26 cellular contexts compared by ENCODE assay signal in the genomic region with DNA sequence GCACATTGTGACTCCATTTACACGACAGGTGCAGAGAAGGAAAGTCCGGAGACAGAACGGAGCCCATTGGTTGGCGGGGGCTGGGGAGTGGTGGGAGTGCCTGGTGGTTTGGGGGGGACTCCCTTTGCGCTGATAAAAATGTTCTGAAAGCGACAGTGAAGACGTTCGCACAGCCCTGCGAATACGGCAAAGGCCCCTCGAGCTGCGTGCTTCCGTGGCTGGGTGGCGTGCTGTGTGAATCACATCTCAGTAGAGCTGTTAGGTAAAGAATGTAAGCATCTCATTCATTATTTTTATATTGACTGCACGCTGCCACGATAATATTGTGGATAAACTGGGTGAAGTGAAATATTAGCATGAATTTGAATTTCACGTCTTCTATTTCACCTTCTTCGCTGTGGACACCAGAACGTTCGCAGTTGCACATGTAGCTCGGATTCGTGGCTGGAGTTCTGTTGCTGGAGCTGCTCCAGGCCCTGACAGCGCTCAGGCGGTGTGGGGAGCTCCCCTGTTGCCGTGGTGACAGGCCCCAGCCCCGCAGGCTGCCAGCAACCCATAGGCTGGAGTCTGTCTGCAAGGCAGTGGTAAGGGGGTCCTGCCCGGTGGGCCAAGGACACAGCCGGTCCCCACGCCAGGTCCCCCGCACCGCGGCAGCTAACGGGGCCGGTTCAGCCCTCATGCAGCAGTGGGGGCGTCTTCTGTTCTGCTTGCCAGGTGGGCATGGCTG. TPM values are rescaled to one million over a fixed set of nuclear protein-coding genes. Genes with fewer than 3 reads are reported as not detected.
DNase-seq lines count a peak whose midpoint lies in the region; ATAC-seq and TF ChIP-seq lines count a peak whose summit lies in the region.
"Had no signal": no experiment of that assay in that cellular context is flagged by ENCODE, and none has a peak within 500 bp of the region (broad histone marks: within the 10 kb centered on the region; RNA-seq: fewer than 3 reads in every experiment).

No MANE protein-coding gene starts in this region.

- TF ChIP-seq CTCF in dorsolateral prefrontal cortex (IDR thresholded peaks at IDR 0.05 in 54 of 56, conservative IDR thresholded peaks at IDR 0.05 in 2 of 56; ENCODE audit: low read depth in 1 of 56, partially characterized antibody in 56 of 56), result no peak
- TF ChIP-seq CTCF in nephron progenitor cell (IDR thresholded peaks at IDR 0.05), result no peak
- TF ChIP-seq CTCF in osteoblast (IDR thresholded peaks at IDR 0.05; ENCODE audit: extremely low read depth, low read depth, low read length), result no peak

- H3K79me2 ChIP-seq in osteoblast (ENCODE audit: insufficient read depth, low read length), result no peaks in the 10 kb centered on the region

- DNase-seq in NT2/D1 (ENCODE audit: low read depth, low spot score), result no peak
- DNase-seq in dorsolateral prefrontal cortex, result peak; percentile 65 to 90 (median 85)
- DNase-seq in nephron progenitor cell, result peak; percentile 60
- peak; percentile 82 for DNase-seq in superior temporal gyrus (ENCODE audit: extremely low spot score)
- DNase-seq in osteoblast (ENCODE audit: insufficient read length, low spot score, missing footprints), result no peak
- DNase-seq: activated CD4-positive, alpha-beta T cell treated with anti-CD3 and anti-CD28 coated beads for 36 hours; activated effector memory CD4-positive, alpha-beta T cell treated with anti-CD3 and anti-CD28 coated beads, Interleukin-2, amount 50 U/mL, for 16 hours; activated naive CD8-positive, alpha-beta T cell treated with anti-CD3 and anti-CD28 coated beads, Interleukin-2, amount 50 U/mL, for 24 hours; CD4-positive, alpha-beta T cell; DMS153; esophagus squamous epithelium; GM23248; HFFc6; islet precursor cell; lower lobe of right lung; NCI-H1105 treated with DMSO at 0.1 percent for 48 hours; NCI-H2081 treated with DMSO at 0.1 percent for 48 hours; NCI-H510A; stimulated activated CD4-positive, alpha-beta T cell treated with anti-CD3 and anti-CD28 coated beads, Interleukin-4, amount 100 ng/mL, for 1 hour had no signal

- H3K4me2 ChIP-seq in osteoblast (ENCODE audit: insufficient read depth, low read length), result no peak overlapping the region

- H3K4me1 ChIP-seq in NT2/D1 (ENCODE audit: insufficient read depth, insufficient read length), result peaks cover 18% of the 10 kb centered on the region
- H3K4me1 ChIP-seq in osteoblast (ENCODE audit: insufficient read depth, low read length), result no peaks in the 10 kb centered on the region
- H3K4me1 ChIP-seq: lower lobe of right lung had no signal

- H3K9ac ChIP-seq in NT2/D1 (ENCODE audit: insufficient read length, low read depth), result peak overlapping the region; percentile 10
- H3K9ac ChIP-seq: GM23248 had no signal

- ATAC-seq in GM18520 (IDR thresholded peaks at IDR 0.05; ENCODE audit: unreplicated experiment), result no peak
- no peak for ATAC-seq in GM18868 (IDR thresholded peaks at IDR 0.05; ENCODE audit: unreplicated experiment)
- ATAC-seq: activated CD4-positive, alpha-beta T cell treated with anti-CD3 and anti-CD28 coated beads for 36 hours; activated naive CD8-positive, alpha-beta T cell treated with anti-CD3 and anti-CD28 coated beads, Interleukin-2, amount 50 U/mL, for 24 hours; lower lobe of right lung had no signal

- H3K36me3 ChIP-seq in NT2/D1 (ENCODE audit: insufficient read depth, insufficient read length, low read length) (no peaks in the 10 kb centered on the region), osteoblast (ENCODE audit: insufficient read depth, low read length) (no peaks in the 10 kb centered on the region)
- H3K36me3 ChIP-seq: esophagus squamous epithelium, lower lobe of right lung, tibial nerve had no signal

- H3K9me3 ChIP-seq in NT2/D1 (ENCODE audit: insufficient read depth, low read length), result no peaks in the 10 kb centered on the region
- H3K9me3 ChIP-seq in osteoblast (ENCODE audit: low read depth, low read length), result no peaks in the 10 kb centered on the region
- H3K9me3 ChIP-seq: esophagus squamous epithelium, lower lobe of right lung, tibial nerve had no signal

- peaks cover 8% of the 10 kb centered on the region for H3K27me3 ChIP-seq in NT2/D1 (ENCODE audit: insufficient read depth, insufficient read length)
- H3K27me3 ChIP-seq in dorsolateral prefrontal cortex, result peaks cover 0 to 4% (median 0%) of the 10 kb centered on the region in 45 donors
- H3K27me3 ChIP-seq in osteoblast (ENCODE audit: insufficient read depth, low read length), result peaks cover 21% of the 10 kb centered on the region

- H3K27ac ChIP-seq in dorsolateral prefrontal cortex (peak overlapping the region; percentile 29 to 97 (median 94)), osteoblast (ENCODE audit: low read depth, low read length) (no peak overlapping the region)
- H3K27ac ChIP-seq: esophagus squamous epithelium, GM23248, lower lobe of right lung had no signal

- H3K4me1 Mint-ChIP-seq in nephron progenitor cell, result peaks cover 55% of the 10 kb centered on the region
- H3K4me1 Mint-ChIP-seq: activated CD4-positive, alpha-beta T cell treated with anti-CD3 and anti-CD28 coated beads for 36 hours; activated naive CD8-positive, alpha-beta T cell treated with anti-CD3 and anti-CD28 coated beads, Interleukin-2, amount 50 U/mL, for 24 hours had no signal

- H3K27me3 Mint-ChIP-seq in nephron progenitor cell (ENCODE audit: low read depth, poor library complexity), result peaks cover 2% of the 10 kb centered on the region

- no peak overlapping the region for H2AFZ ChIP-seq in osteoblast (ENCODE audit: low read length)
- H2AFZ ChIP-seq: GM23248 had no signal

- no peak overlapping the region for H3K4me3 ChIP-seq in NT2/D1 (ENCODE audit: insufficient read length, low read depth)
- peak overlapping the region in 13 of 59 donors; percentile 3 to 38 (median 22) for H3K4me3 ChIP-seq in dorsolateral prefrontal cortex
- no peak overlapping the region for H3K4me3 ChIP-seq in osteoblast (ENCODE audit: insufficient read depth, low read length)
- H3K4me3 ChIP-seq: esophagus squamous epithelium, GM23248, lower lobe of right lung, tibial nerve had no signal

- no peaks in the 10 kb centered on the region for H3K36me3 Mint-ChIP-seq in nephron progenitor cell (ENCODE audit: low read depth)

- intact Hi-C loops in dorsolateral prefrontal cortex (cut with DNase I), result no loop called here

- H3K4me3 Mint-ChIP-seq in nephron progenitor cell, result no peak overlapping the region
- H3K4me3 Mint-ChIP-seq: activated CD4-positive, alpha-beta T cell treated with anti-CD3 and anti-CD28 coated beads for 36 hours; activated naive CD8-positive, alpha-beta T cell treated with anti-CD3 and anti-CD28 coated beads, Interleukin-2, amount 50 U/mL, for 24 hours; CD4-positive, alpha-beta T cell; HFFc6 had no signal

- H3K27ac Mint-ChIP-seq in nephron progenitor cell, result no peak overlapping the region
- H3K27ac Mint-ChIP-seq: activated CD4-positive, alpha-beta T cell treated with anti-CD3 and anti-CD28 coated beads for 36 hours; activated naive CD8-positive, alpha-beta T cell treated with anti-CD3 and anti-CD28 coated beads, Interleukin-2, amount 50 U/mL, for 24 hours; CD4-positive, alpha-beta T cell; HFFc6 had no signal

- no peaks in the 10 kb centered on the region for H4K20me1 ChIP-seq in osteoblast (ENCODE audit: insufficient read depth, low read length)

- H3K9me3 Mint-ChIP-seq in nephron progenitor cell, result no peaks in the 10 kb centered on the region
- H3K9me3 Mint-ChIP-seq: activated naive CD8-positive, alpha-beta T cell treated with anti-CD3 and anti-CD28 coated beads, Interleukin-2, amount 50 U/mL, for 24 hours; CD4-positive, alpha-beta T cell; HFFc6 had no signal

RNA-seq across cellular contexts. Expression of a gene that starts 44.6 kb away (rescaled TPM):
- total RNA-seq in dorsolateral prefrontal cortex (100 to 1,000 TPM in 11 of 120 experiments, 10 to 100 TPM in 109; 17.7 to 191 (median 59.0) TPM), osteoblast (under 0.01 TPM in 1 of 2 replicates, not detected in the other)
- total RNA-seq: RPMI7951 had no signal

RNA-seq across cellular contexts. Expression of a gene that starts 46.3 kb away (rescaled TPM):
- under 1 TPM in 8 of 120 experiments, not detected in 112; 0.37 to 0.67 (median 0.44) TPM for total RNA-seq in dorsolateral prefrontal cortex
- not detected in 2 replicates for total RNA-seq in osteoblast
- total RNA-seq: activated CD4-positive, alpha-beta T cell treated with anti-CD3 and anti-CD28 coated beads for 36 hours; CD4-positive, alpha-beta T cell; esophagus squamous epithelium; frontal cortex; GM23248; HFFc6; lower lobe of right lung; RPMI7951; SK-MEL-5; T-helper 1 cell treated with Interleukin-12 subunit alpha and Interleukin-12 subunit beta and Interleukin-4 antibody, amounts not matched to agents 30 ng/mL and 1 ng/mL, for 36 hours; tibial nerve had no signal

RNA-seq across cellular contexts. Expression of a gene that starts 55.4 kb away (rescaled TPM):
- total RNA-seq in dorsolateral prefrontal cortex (10 to 100 TPM; 26.2 to 68.7 (median 45.4) TPM), osteoblast (25.3 and 35.8 TPM in 2 replicates)

Comparison
In these comparisons a context has a peak if more than half of its experiments do, and no peak if none do; other contexts are left out.
1. DNase-seq: peak in dorsolateral prefrontal cortex (10 of 10), nephron progenitor cell (single experiment) and superior temporal gyrus (single experiment); none in NT2/D1 (single experiment) and osteoblast (single experiment).
2. RNA of a gene that starts 44.6 kb away (total RNA-seq): 17.7 to 191 TPM in dorsolateral prefrontal cortex; under 0.01 TPM in osteoblast; every median in the first group is over 10 times any median in the second.